Comparison of ENCODE assay signal across 8 cellular contexts in the genomic region with DNA sequence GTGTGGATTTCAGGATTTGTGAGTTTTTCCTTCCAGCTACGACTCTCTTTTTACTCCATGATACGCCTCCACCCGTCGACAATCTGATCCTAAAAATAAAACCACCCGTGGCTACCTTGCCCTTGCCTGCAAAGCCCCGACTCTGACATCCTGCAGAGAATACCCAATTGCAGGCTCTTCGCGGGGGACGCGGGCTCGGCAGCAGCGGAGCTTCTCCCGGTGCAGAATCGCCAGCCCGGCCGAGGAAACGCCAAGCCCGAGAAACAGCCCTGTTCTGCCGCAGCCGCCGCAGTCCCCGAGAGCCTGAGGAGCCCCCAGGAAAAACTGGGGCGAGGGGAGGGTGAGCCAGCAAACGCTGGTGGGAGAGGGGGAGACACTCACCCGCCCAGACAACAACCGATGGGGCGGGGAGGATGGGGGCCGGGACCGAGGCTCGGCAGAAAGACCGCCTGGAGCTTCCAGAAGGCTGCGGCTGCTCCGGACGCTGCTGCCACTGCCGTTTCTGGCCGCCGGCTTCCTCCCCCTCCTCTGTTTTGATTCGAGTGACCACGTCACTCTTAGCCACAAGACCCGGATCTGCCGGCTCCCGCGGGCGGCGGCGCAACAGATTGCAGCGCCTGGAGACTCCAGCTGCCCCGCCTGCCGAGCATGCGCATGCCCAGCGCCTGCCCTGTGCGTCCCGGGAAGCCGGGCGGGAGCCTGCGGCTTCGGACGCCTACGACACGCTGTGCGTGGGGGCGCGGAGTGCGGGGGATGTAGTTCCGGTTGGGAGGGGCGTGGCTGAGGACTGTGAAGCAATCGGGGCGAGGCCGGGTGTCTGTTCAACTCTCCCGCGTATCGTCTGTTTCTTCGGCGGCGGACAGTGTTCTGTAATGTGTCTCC. TPM values are rescaled to one million over a fixed set of nuclear protein-coding genes. Genes with fewer than 3 reads are reported as not detected.
A peak's percentile ranks its signal among the peaks of the same experiment; 100 is the strongest.
DNase-seq lines count a peak whose midpoint lies in the region; ATAC-seq and TF ChIP-seq lines count a peak whose summit lies in the region.

A gene (minus strand): TSS at position 508 of the 882 bp plus-strand sequence. CDS start 33,720 bp downstream, outside the sequence.

- no peaks in the 10 kb centered on the region for H3K9me3 ChIP-seq in BLaER1 treated with 17β-estradiol and CSF1 and Interleukin-3, amounts not matched to agents 10 nM and 100 nM (replicated peaks in 1 of 11)
- no peaks in the 10 kb centered on the region for H3K9me3 ChIP-seq in left lung

- TF ChIP-seq CTCF in left lung (IDR thresholded peaks at IDR 0.05), result peak in 1 of 2 donors; percentile 44

- peaks cover 34 to 53% (median 41%) of the 10 kb centered on the region in 10 experiments for H3K4me1 ChIP-seq in BLaER1 treated with 17β-estradiol and CSF1 and Interleukin-3, amounts not matched to agents 10 nM and 100 nM
- peaks cover 5 to 41% of the 10 kb centered on the region in 2 donors for H3K4me1 ChIP-seq in left lung

- H3K27me3 ChIP-seq in BLaER1 treated with 17β-estradiol and CSF1 and Interleukin-3, amounts not matched to agents 10 nM and 100 nM, result no peaks in the 10 kb centered on the region
- H3K27me3 ChIP-seq in left lung, result no peaks in the 10 kb centered on the region

- DNase-seq in NCI-H526 treated with DMSO at 0.1 percent for 48 hours (lab: John Stamatoyannopoulos, UW), result peak; percentile 92
- DNase-seq in activated CD4-positive, alpha-beta T cell treated with anti-CD3 and anti-CD28 coated beads, Interleukin-2, amount 50 U/mL, for 24 hours (ENCODE audit: low read depth in 1 of 2, low spot score in 1 of 2), result peak; percentile 83 to 84
- peak; percentile 98 for DNase-seq in dedifferentiated amniotic fluid mesenchymal stem cell (ENCODE audit: extremely low spot score)
- peak; percentile 98 to 100 for DNase-seq in left lung
- DNase-seq in stimulated activated CD4-positive, alpha-beta T cell treated with anti-CD3 and anti-CD28 coated beads, Interleukin-2, amount 100 ng/mL, for 4 hours (ENCODE audit: low read depth), result peak; percentile 87

- H4K20me1 ChIP-seq in BLaER1 treated with 17β-estradiol and CSF1 and Interleukin-3, amounts not matched to agents 10 nM and 100 nM, result peaks cover 0 to 31% (median 0%) of the 10 kb centered on the region in 11 experiments; a peak in 3 of 22 replicates

- peak within 1 kb of the TSS; percentile 81 to 91 (median 85) for H3K4me3 ChIP-seq in BLaER1 treated with 17β-estradiol and CSF1 and Interleukin-3, amounts not matched to agents 10 nM and 100 nM
- H3K4me3 ChIP-seq in left lung, result peak within 1 kb of the TSS; percentile 81 to 91

- H3K9ac ChIP-seq in BLaER1 treated with 17β-estradiol and CSF1 and Interleukin-3, amounts not matched to agents 10 nM and 100 nM, result peak within 1 kb of the TSS; percentile 88 to 96 (median 92)

- H3K27ac ChIP-seq in BLaER1 treated with 17β-estradiol and CSF1 and Interleukin-3, amounts not matched to agents 10 nM and 100 nM, result peak within 1 kb of the TSS; percentile 84 to 94 (median 90)
- peak within 1 kb of the TSS; percentile 97 to 99 for H3K27ac ChIP-seq in left lung

- intact Hi-C loops in left lung (cut with DNase I), result loop anchor here in 1 of 2 donors (10.0 kb wide), 1 partner anchor 114 kb away; a partner anchor contains a TSS

- peak; percentile 80 for ATAC-seq in GM19324 (IDR thresholded peaks at IDR 0.05; ENCODE audit: low FRiP score, unreplicated experiment)
- peak; percentile 76 for ATAC-seq in HG03460 (IDR thresholded peaks at IDR 0.05; ENCODE audit: unreplicated experiment)
- ATAC-seq in left lung, result peak; percentile 93

- 0 out of 22 replicates have a peak, but pooled peaks cover 0 to 4% (median 0%) of the 10 kb centered on the region in 11 experiments for H3K36me3 ChIP-seq in BLaER1 treated with 17β-estradiol and CSF1 and Interleukin-3, amounts not matched to agents 10 nM and 100 nM
- peaks cover 0 to 6% of the 10 kb centered on the region in 2 donors for H3K36me3 ChIP-seq in left lung

- peak within 1 kb of the TSS; percentile 79 to 96 (median 90) for H3K4me2 ChIP-seq in BLaER1 treated with 17β-estradiol and CSF1 and Interleukin-3, amounts not matched to agents 10 nM and 100 nM

RNA-seq across cellular contexts. Expression of the gene that starts here (rescaled TPM):
- total RNA-seq in left lung, result 10 to 100 TPM; 55.4 to 66.9 TPM

Comparison
In these comparisons a context has a peak if more than half of its experiments do, and no peak if none do; other contexts are left out.
1. Peak in every context shown above with its lines: DNase-seq, ATAC-seq, H3K4me3 ChIP-seq and H3K27ac ChIP-seq.